In genomic region chr13:33022986-33023385, GRCh38 we compare ENCODE assay signal across 8 cellular contexts. TPM values are rescaled to one million over a fixed set of nuclear protein-coding genes. Genes with fewer than 3 reads are reported as not detected.
"Had no signal": no experiment of that assay in that cellular context is flagged by ENCODE, and none has a peak within 500 bp of the region (broad histone marks: within the 10 kb centered on the region; RNA-seq: fewer than 3 reads in every experiment).

No MANE protein-coding gene starts in this region.

- H3K4me3 ChIP-seq: GM23338, K562 had no signal

- H3K27ac ChIP-seq: HL-60 had no signal

- H3K4me2 ChIP-seq: GM23338 had no signal

- DNase-seq: H9, HCEC 1CT, HFFc6, IMR-90 had no signal

- ATAC-seq: GM23338, K562 had no signal

- H2AFZ ChIP-seq: GM23338 had no signal

RNA-seq across cellular contexts. Expression of gene KL, which starts 6.8 kb away (rescaled TPM):
- total RNA-seq: H1, H9, IMR-90, K562 had no signal
- polyA plus RNA-seq: GM23338, IMR-90, K562 had no signal
